9 cellular contexts compared by ENCODE assay signal in genomic region chr2:109611467-109612095, GRCh38. TPM values are rescaled to one million over a fixed set of nuclear protein-coding genes. Genes with fewer than 3 reads are reported as not detected.
DNase-seq lines count a peak whose midpoint lies in the region; ATAC-seq and TF ChIP-seq lines count a peak whose summit lies in the region.
"Had no signal": no experiment of that assay in that cellular context is flagged by ENCODE, and none has a peak within 500 bp of the region (broad histone marks: within the 10 kb centered on the region; RNA-seq: fewer than 3 reads in every experiment).

No MANE protein-coding gene starts in this region.

- TF ChIP-seq CTCF in gastrocnemius medialis (IDR thresholded peaks at IDR 0.05 in 4 of 5, conservative IDR thresholded peaks at IDR 0.05 in 1 of 5), result no peak

- TF ChIP-seq POLR2A in gastrocnemius medialis (IDR thresholded peaks at IDR 0.05), result no peak

- H3K27me3 ChIP-seq in SJSA1 (replicated peaks) (no peaks in the 10 kb centered on the region), subcutaneous abdominal adipose tissue (ENCODE audit: control insufficient read depth in 5 of 5, insufficient read depth in 4 of 5, low read length in 5 of 5) (no peaks in the 10 kb centered on the region), gastrocnemius medialis (no peaks in the 10 kb centered on the region)

- H3K4me3 ChIP-seq in SJSA1, result peak overlapping the region; percentile 97
- no peak overlapping the region for H3K4me3 ChIP-seq in subcutaneous abdominal adipose tissue (ENCODE audit: low read depth in 1 of 5, low read length in 5 of 5)
- no peak overlapping the region for H3K4me3 ChIP-seq in gastrocnemius medialis

- peaks cover 5% of the 10 kb centered on the region; the same call in 1 of the 2 replicates for H3K9me3 ChIP-seq in SJSA1 (replicated peaks)
- no peaks in the 10 kb centered on the region for H3K9me3 ChIP-seq in subcutaneous abdominal adipose tissue (ENCODE audit: control insufficient read depth in 5 of 5, low read length in 5 of 5)
- no peaks in the 10 kb centered on the region for H3K9me3 ChIP-seq in gastrocnemius medialis

- H3K9ac ChIP-seq in subcutaneous abdominal adipose tissue (ENCODE audit: low read length in 5 of 5), result no peak overlapping the region

- in situ Hi-C loops in gastrocnemius medialis (cut with MboI; ENCODE audit: low sequenced_read_pairs in 4 of 4), result no loop called here

- intact Hi-C loops in gastrocnemius medialis (cut with DNase I; ENCODE audit: low total_unique reads), result loop anchor here (5.0 kb wide), 3 partner anchors 49 to 116 kb away; no protein-coding TSS in a partner anchor

- ATAC-seq in gastrocnemius medialis, result no peak

- H3K27ac ChIP-seq in SJSA1 (0 out of 2 replicates have a peak overlapping the region, but pooled peaks have one; percentile 94), subcutaneous abdominal adipose tissue (ENCODE audit: low read depth, low read length) (peak overlapping the region; percentile 84), gastrocnemius medialis (peak overlapping the region in 2 of 4 donors; percentile 4 to 83)

- peaks cover 76% of the 10 kb centered on the region for H3K4me1 ChIP-seq in SJSA1 (replicated peaks)
- H3K4me1 ChIP-seq in subcutaneous abdominal adipose tissue (ENCODE audit: control insufficient read depth in 5 of 5, insufficient read depth in 5 of 5, low read length in 5 of 5), result peaks cover 3 to 49% (median 41%) of the 10 kb centered on the region in 5 donors
- peaks cover 15 to 23% of the 10 kb centered on the region in 2 donors for H3K4me1 ChIP-seq in gastrocnemius medialis

- peaks cover 36% of the 10 kb centered on the region for H3K36me3 ChIP-seq in SJSA1
- H3K36me3 ChIP-seq in subcutaneous abdominal adipose tissue (ENCODE audit: control insufficient read depth in 5 of 5, insufficient read depth in 5 of 5, low read length in 5 of 5), result no peaks in the 10 kb centered on the region
- no peaks in the 10 kb centered on the region for H3K36me3 ChIP-seq in gastrocnemius medialis

- DNase-seq in DMS53 (lab: John Stamatoyannopoulos, UW) (peak; percentile 62), DMS53 treated with DMSO at 0.1 percent for 48 hours (lab: John Stamatoyannopoulos, UW; ENCODE audit: unreplicated experiment) (no peak), SJSA1 (ENCODE audit: low read depth in 1 of 2, low spot score in 2 of 2) (peak in 1 of 2 experiments; percentile 38), foreskin melanocyte (peak; percentile 62), gastrocnemius medialis (no peak), NCI-H1930 (lab: John Stamatoyannopoulos, UW) (no peak), DMS114 treated with DMSO at 0.1 percent for 48 hours (lab: John Stamatoyannopoulos, UW; ENCODE audit: unreplicated experiment) (no peak)
- DNase-seq: activated CD4-positive, alpha-beta T cell treated with anti-CD3 and anti-CD28 coated beads, Interleukin-2, amount 10 ng/mL, durations not matched to agents 7 days and 5 days had no signal

RNA-seq across cellular contexts. Expression of gene SEPTIN10, which starts 2.2 kb away (rescaled TPM):
- 99.8 and 103 TPM in 2 replicates for total RNA-seq in SJSA1 (2014; rRNA removed; shearing (Covaris generic))
- total RNA-seq in gastrocnemius medialis, result 10 to 100 TPM; 22.3 to 39.4 (median 29.6) TPM

RNA-seq across cellular contexts. Expression of gene SOWAHC, which starts 2.6 kb away (rescaled TPM):
- 11.7 and 18.5 TPM in 2 replicates for total RNA-seq in SJSA1 (2014; rRNA removed; shearing (Covaris generic))
- total RNA-seq in gastrocnemius medialis, result 1 to 10 TPM in 1 of 4 donors, under 1 TPM in 3; 0.75 to 1.4 (median 0.96) TPM

Comparison
In these comparisons a context has a peak if more than half of its experiments do, and no peak if none do; other contexts are left out.
1. DNase-seq: peak in DMS53 (single experiment) and foreskin melanocyte (single experiment); none in DMS53 treated with DMSO at 0.1 percent for 48 hours (single experiment), gastrocnemius medialis (0 of 2), NCI-H1930 (0 of 2) and DMS114 treated with DMSO at 0.1 percent for 48 hours (single experiment).